ENCODE assay signal across 9 cellular contexts in the genomic region with DNA sequence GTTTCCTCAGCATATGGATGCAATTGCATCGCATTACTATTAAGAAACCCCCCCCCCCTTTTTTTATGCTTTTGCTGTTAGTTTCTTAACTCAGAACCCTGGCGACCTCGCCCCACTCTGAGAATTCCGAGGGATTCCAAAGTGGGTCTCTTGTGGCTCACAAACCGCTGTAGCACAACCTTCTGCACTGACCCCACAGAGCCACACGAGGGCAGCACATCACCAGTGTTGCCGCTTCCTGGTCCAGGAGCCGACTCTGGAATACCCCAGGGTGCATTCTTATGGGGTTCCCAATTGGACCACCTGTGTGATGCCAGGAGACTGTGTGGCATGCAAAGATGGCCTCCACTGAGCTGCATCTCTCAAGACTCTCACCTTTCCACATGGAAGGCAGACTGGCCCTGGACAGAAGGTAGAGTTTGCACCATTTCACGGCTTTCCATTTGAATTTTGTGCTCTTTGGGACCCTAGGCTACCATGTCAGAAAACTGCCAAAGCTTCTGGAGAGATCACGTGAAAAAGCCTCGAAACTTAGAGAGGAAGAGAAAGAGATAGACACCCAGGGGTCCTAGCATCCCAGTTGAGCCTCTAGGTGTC.
DNase-seq lines count a peak whose midpoint lies in the region; ATAC-seq and TF ChIP-seq lines count a peak whose summit lies in the region.
"Had no signal": no experiment of that assay in that cellular context is flagged by ENCODE, and none has a peak within 500 bp of the region (broad histone marks: within the 10 kb centered on the region; RNA-seq: fewer than 3 reads in every experiment).

No MANE protein-coding gene starts in this region.

- peaks cover 5% of the 10 kb centered on the region for H3K27me3 ChIP-seq in A673 (replicated peaks; ENCODE audit: insufficient read depth, low read depth, low read length, poor library complexity)

- ATAC-seq in HG02938 (IDR thresholded peaks at IDR 0.05; ENCODE audit: unreplicated experiment) (no peak), GM18505 (IDR thresholded peaks at IDR 0.05; ENCODE audit: unreplicated experiment) (no peak)

- TF ChIP-seq POLR2A in GM18505 (IDR thresholded peaks at IDR 0.05; ENCODE audit: borderline replicate concordance, extremely low read depth, insufficient read depth, insufficient read length), result no peak

- peak; percentile 66 for TF ChIP-seq CTCF in A673 (conservative IDR thresholded peaks at IDR 0.05; ENCODE audit: low read depth, low read length)

- no peaks in the 10 kb centered on the region for H3K9me3 ChIP-seq in A673 (ENCODE audit: low read depth, low read length, poor library complexity, severe bottlenecking)

- no peaks in the 10 kb centered on the region for H3K36me3 ChIP-seq in A673 (ENCODE audit: insufficient read depth, low read length, poor library complexity, severe bottlenecking)

- H3K4me1 ChIP-seq in A673 (ENCODE audit: insufficient read depth, low read length, poor library complexity, severe bottlenecking), result no peaks in the 10 kb centered on the region

- no TSS peak for BruUV-seq in A673 (replicated peaks; lab: Mats Ljungman, UMichigan)

- intact Hi-C loops in A673 (cut with micrococcal nuclease; ENCODE audit: unreplicated experiment), result no loop called here

- no peak overlapping the region for H3K27ac ChIP-seq in A673 (ENCODE audit: low read depth, low read length, poor library complexity, severe bottlenecking)
- H3K27ac ChIP-seq: epithelial cell of prostate had no signal

- POLR2A ChIA-PET in A673 (lab: Charles Lee; ENCODE audit: low non-redundant PET), result no interaction called here

- no peak overlapping the region for H3K4me3 ChIP-seq in A673 (ENCODE audit: low read depth, low read length, poor library complexity, severe bottlenecking)

- CTCF ChIA-PET in A673 (lab: Charles Lee), result no interaction called here

- DNase-seq in A673 (ENCODE audit: low spot score) (peak; percentile 34), GM03348 (ENCODE audit: low spot score) (peak; percentile 74), NCI-H345 (lab: John Stamatoyannopoulos, UW) (peak; percentile 20), cerebellar cortex (ENCODE audit: low spot score) (peak; percentile 7), midbrain (lab: John Stamatoyannopoulos, UW) (peak; percentile 25), 8988T (no peak)
